Comparison of ENCODE assay signal across 30 cellular contexts in the genomic region with DNA sequence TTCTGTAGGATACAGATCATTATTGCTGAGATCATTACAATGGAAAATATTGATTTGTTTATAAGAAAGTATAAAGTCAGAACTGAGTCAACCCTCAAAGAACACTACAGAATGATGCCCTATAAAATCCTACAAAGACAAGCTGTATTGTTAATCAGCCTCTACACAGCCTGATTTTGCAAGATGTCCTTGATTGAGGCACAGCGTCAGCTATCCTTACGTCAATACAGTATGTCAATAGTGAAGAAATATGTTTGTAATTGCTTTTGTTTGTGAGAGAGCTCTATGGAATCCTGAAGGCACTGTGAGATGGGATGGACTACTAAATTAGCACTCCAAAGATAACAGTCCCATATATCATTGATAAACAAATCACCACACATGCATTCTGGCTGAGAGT.
DNase-seq lines count a peak whose midpoint lies in the region; ATAC-seq, FAIRE-seq and TF ChIP-seq lines count a peak whose summit lies in the region.
"Had no signal": no experiment of that assay in that cellular context is flagged by ENCODE, and none has a peak within 500 bp of the region (broad histone marks: within the 10 kb centered on the region; RNA-seq: fewer than 3 reads in every experiment).

No MANE protein-coding gene starts in this region.

- no peak overlapping the region for H3K27ac ChIP-seq in CD4-positive, alpha-beta T cell (ENCODE audit: low read depth, low read length)
- H3K27ac ChIP-seq: dorsolateral prefrontal cortex, left ventricle myocardium inferior, vagina had no signal

- POLR2A ChIA-PET in CD4-positive, alpha-beta T cell (lab: Charles Lee), result no interaction called here

- FAIRE-seq in GM19239 (lab: Jason Lieb, UNC), result no peak
- FAIRE-seq: endothelial cell of umbilical vein had no signal

- H3K9me3 Mint-ChIP-seq in CD4-positive, alpha-beta T cell, result peaks cover 2% of the 10 kb centered on the region

- H3K9me3 ChIP-seq in CD4-positive, alpha-beta T cell (ENCODE audit: control insufficient read depth, low read length), result no peaks in the 10 kb centered on the region
- H3K9me3 ChIP-seq: left ventricle myocardium inferior, vagina had no signal

- no peak overlapping the region for H3K4me3 Mint-ChIP-seq in CD4-positive, alpha-beta T cell
- H3K4me3 Mint-ChIP-seq: activated CD4-positive, alpha-beta T cell treated with anti-CD3 and anti-CD28 coated beads for 36 hours; activated naive CD8-positive, alpha-beta T cell treated with anti-CD3 and anti-CD28 coated beads, Interleukin-2, amount 50 U/mL, for 24 hours; activated T-cell treated with anti-CD3 and anti-CD28 coated beads, Interleukin-2, amount 50 U/mL, for 24 hours; HFFc6; naive thymus-derived CD4-positive, alpha-beta T cell; stimulated activated naive CD8-positive, alpha-beta T cell treated with anti-CD3 and anti-CD28 coated beads, Interleukin-15, amount 100 ng/mL, for 72 hours had no signal

- no peak overlapping the region for H3K4me3 ChIP-seq in epithelial cell of esophagus (ENCODE audit: low read length)
- H3K4me3 ChIP-seq: dorsolateral prefrontal cortex, left ventricle myocardium inferior, vagina had no signal

- in situ Hi-C loops in ACHN (cut with HindIII; ENCODE audit: low pct_ligation_motif_present, low pct_unique_long_range_greater_than_20kb, low sequenced_read_pairs), result no loop called here

- H3K4me1 Mint-ChIP-seq in CD4-positive, alpha-beta T cell (ENCODE audit: low read depth), result no peaks in the 10 kb centered on the region
- H3K4me1 Mint-ChIP-seq: activated CD4-positive, alpha-beta T cell treated with anti-CD3 and anti-CD28 coated beads for 36 hours; activated naive CD8-positive, alpha-beta T cell treated with anti-CD3 and anti-CD28 coated beads, Interleukin-2, amount 50 U/mL, for 24 hours; naive thymus-derived CD4-positive, alpha-beta T cell; stimulated activated naive CD8-positive, alpha-beta T cell treated with anti-CD3 and anti-CD28 coated beads, Interleukin-15, amount 100 ng/mL, for 72 hours had no signal

- CTCF ChIA-PET in CD4-positive, alpha-beta T cell (lab: Charles Lee), result no interaction called here

- intact Hi-C loops in CD4-positive, alpha-beta T cell (cut with DNase I, micrococcal nuclease), result no loop called here

- no peak overlapping the region for H3K27ac Mint-ChIP-seq in CD4-positive, alpha-beta T cell
- H3K27ac Mint-ChIP-seq: activated CD4-positive, alpha-beta T cell treated with anti-CD3 and anti-CD28 coated beads for 36 hours; activated naive CD8-positive, alpha-beta T cell treated with anti-CD3 and anti-CD28 coated beads, Interleukin-2, amount 50 U/mL, for 24 hours; activated T-cell treated with anti-CD3 and anti-CD28 coated beads, Interleukin-2, amount 50 U/mL, for 24 hours; HFFc6; naive thymus-derived CD4-positive, alpha-beta T cell; stimulated activated naive CD8-positive, alpha-beta T cell treated with anti-CD3 and anti-CD28 coated beads, Interleukin-15, amount 100 ng/mL, for 72 hours had no signal

- H3K27me3 Mint-ChIP-seq in CD4-positive, alpha-beta T cell, result no peaks in the 10 kb centered on the region
- H3K27me3 Mint-ChIP-seq: activated CD4-positive, alpha-beta T cell treated with anti-CD3 and anti-CD28 coated beads for 36 hours; activated naive CD8-positive, alpha-beta T cell treated with anti-CD3 and anti-CD28 coated beads, Interleukin-2, amount 50 U/mL, for 24 hours; activated T-cell treated with anti-CD3 and anti-CD28 coated beads, Interleukin-2, amount 50 U/mL, for 24 hours; naive thymus-derived CD4-positive, alpha-beta T cell; stimulated activated naive CD8-positive, alpha-beta T cell treated with anti-CD3 and anti-CD28 coated beads, Interleukin-15, amount 100 ng/mL, for 72 hours had no signal

- ATAC-seq in HG02970 (IDR thresholded peaks at IDR 0.05; ENCODE audit: low FRiP score, unreplicated experiment), result no peak
- ATAC-seq in CD4-positive, alpha-beta T cell (ENCODE audit: poor library complexity), result no peak
- ATAC-seq: activated CD4-positive, alpha-beta T cell treated with anti-CD3 and anti-CD28 coated beads for 36 hours; activated naive CD8-positive, alpha-beta T cell treated with anti-CD3 and anti-CD28 coated beads, Interleukin-2, amount 50 U/mL, for 24 hours; naive thymus-derived CD4-positive, alpha-beta T cell; stimulated activated naive CD8-positive, alpha-beta T cell treated with anti-CD3 and anti-CD28 coated beads, Interleukin-15, amount 100 ng/mL, for 72 hours had no signal

- no peaks in the 10 kb centered on the region for H3K36me3 Mint-ChIP-seq in CD4-positive, alpha-beta T cell (ENCODE audit: low read depth)
- H3K36me3 Mint-ChIP-seq: naive thymus-derived CD4-positive, alpha-beta T cell had no signal

- H3K27me3 ChIP-seq in CD4-positive, alpha-beta T cell (ENCODE audit: control insufficient read depth, insufficient read depth, low read length), result no peaks in the 10 kb centered on the region
- H3K27me3 ChIP-seq: vagina had no signal

- DNase-seq in DMS53 treated with DMSO at 0.1 percent for 48 hours (lab: John Stamatoyannopoulos, UW; ENCODE audit: unreplicated experiment) (peak; percentile 82), NCI-H146 treated with DMSO at 0.1 percent for 48 hours (lab: John Stamatoyannopoulos, UW; ENCODE audit: unreplicated experiment) (peak; percentile 91), NCI-H69 (lab: John Stamatoyannopoulos, UW) (peak; percentile 83), epithelial cell of esophagus (ENCODE audit: low read depth) (peak; percentile 17), ACHN (no peak), GM19239 (ENCODE audit: insufficient read length, low spot score) (no peak)
- DNase-seq in CD4-positive, alpha-beta T cell, result no peak
- DNase-seq: activated CD4-positive, alpha-beta T cell treated with anti-CD3 and anti-CD28 coated beads for 36 hours; activated gamma-delta T cell treated with Interleukin-2 at 50 U/mL for 16 hours; activated naive CD8-positive, alpha-beta T cell treated with anti-CD3 and anti-CD28 coated beads, Interleukin-2, amount 50 U/mL, for 24 hours; activated T-cell treated with anti-CD3 and anti-CD28 coated beads, Interleukin-2, amount 50 U/mL, for 24 hours; cerebellar nuclear complex; DMS 273 treated with DMSO at 0.1 percent for 48 hours; dorsolateral prefrontal cortex; glutamatergic neuron; GOT3; HFFc6; islet precursor cell; Kasumi-1; left ventricle myocardium inferior; midbrain; MV-4-11; naive thymus-derived CD4-positive, alpha-beta T cell; NCI-H2107; NCI-H526 treated with DMSO at 0.1 percent for 48 hours; occipital lobe; stimulated activated naive CD8-positive, alpha-beta T cell treated with anti-CD3 and anti-CD28 coated beads, Interleukin-15, amount 100 ng/mL, for 72 hours had no signal

- TF ChIP-seq CTCF in epithelial cell of esophagus (IDR thresholded peaks at IDR 0.05; ENCODE audit: insufficient read depth, low read depth, low read length, missing control alignments), result no peak
- no peak for TF ChIP-seq CTCF in CD4-positive, alpha-beta T cell (IDR thresholded peaks at IDR 0.05)

Comparison
In these comparisons a context has a peak if more than half of its experiments do, and no peak if none do; other contexts are left out.
1. DNase-seq: peak in DMS53 treated with DMSO at 0.1 percent for 48 hours (single experiment), NCI-H146 treated with DMSO at 0.1 percent for 48 hours (single experiment), NCI-H69 (single experiment) and epithelial cell of esophagus (single experiment); none in ACHN (single experiment), CD4-positive, alpha-beta T cell (0 of 10) and GM19239 (single experiment).